Comparison of ENCODE assay signal across 22 cellular contexts in the genomic region with DNA sequence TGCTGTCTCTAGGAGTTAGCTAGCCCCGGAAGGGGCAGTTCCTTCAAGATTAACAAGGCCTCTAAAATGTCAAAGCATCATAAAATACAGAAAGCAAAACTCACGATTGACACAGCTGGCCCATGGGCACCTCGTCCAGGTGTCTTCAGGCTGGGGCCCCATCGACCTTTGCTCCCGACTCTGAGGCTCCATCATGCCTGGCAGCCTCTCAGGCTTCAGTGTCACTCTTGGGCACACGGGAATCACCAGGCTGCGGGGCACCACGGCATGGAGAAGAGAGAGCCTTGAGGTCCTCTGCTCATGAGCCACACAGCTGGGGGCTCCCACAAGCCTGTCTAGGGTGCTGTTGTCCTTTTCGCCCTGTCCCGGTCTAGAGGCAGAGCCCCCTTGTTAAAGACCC.
DNase-seq lines count a peak whose midpoint lies in the region; ATAC-seq, FAIRE-seq and TF ChIP-seq lines count a peak whose summit lies in the region.
"Had no signal": no experiment of that assay in that cellular context is flagged by ENCODE, and none has a peak within 500 bp of the region (broad histone marks: within the 10 kb centered on the region; RNA-seq: fewer than 3 reads in every experiment).

No MANE protein-coding gene starts in this region.

- H3K27ac ChIP-seq in K562 (ENCODE audit: extremely low read depth, low read depth, low read length) = no peak overlapping the region
- H3K27ac ChIP-seq: HL-60 had no signal

- H3K9me1 ChIP-seq in K562 (ENCODE audit: control insufficient read depth, insufficient read depth, low read length) = no peaks in the 10 kb centered on the region

- no peak overlapping the region for H3K9ac ChIP-seq in K562 (ENCODE audit: insufficient read depth in 1 of 2, low read depth in 2 of 2, low read length in 2 of 2)

- H4K20me1 ChIP-seq in K562 (replicated peaks; ENCODE audit: control insufficient read depth, insufficient read depth, low read length) = no peaks in the 10 kb centered on the region

- BruUV-seq in K562 (replicated peaks; lab: Mats Ljungman, UMichigan) = no TSS peak

- H3K4me3 ChIP-seq in K562 = no peak overlapping the region
- no peak overlapping the region for H3K4me3 ChIP-seq in mucosa of descending colon

- peaks cover 5 to 30% of the 10 kb centered on the region in 2 experiments; a peak in 4 of 5 replicates for H3K4me1 ChIP-seq in K562 (replicated peaks in 1 of 2; ENCODE audit: control insufficient read depth in 2 of 2, insufficient read depth in 2 of 2, low read length in 2 of 2)
- H3K4me1 ChIP-seq in mucosa of descending colon (ENCODE audit: low read depth) = no peaks in the 10 kb centered on the region
- H3K4me1 ChIP-seq: BE2C had no signal

- POLR2A ChIA-PET in K562 (lab: Yijun Ruan, JAX) = interaction anchor here (0.7 to 1.0 kb wide), 2 partner anchors 10 to 850 kb away, joined by 3 to 5 read pairs; no protein-coding TSS in a partner anchor

- H3K36me3 ChIP-seq in K562 (ENCODE audit: control insufficient read depth, insufficient read depth, low read length) (no peaks in the 10 kb centered on the region), mucosa of descending colon (ENCODE audit: low read depth) (no peaks in the 10 kb centered on the region)
- H3K36me3 ChIP-seq: BE2C had no signal

- TF ChIP-seq CTCF in K562 (IDR thresholded peaks at IDR 0.05 in 2 of 3, conservative IDR thresholded peaks at IDR 0.05 in 1 of 3; ENCODE audit: insufficient read depth in 2 of 3, low read depth in 1 of 3, low read length in 3 of 3) (no peak), mucosa of descending colon (IDR thresholded peaks at IDR 0.05) (no peak)

- in situ Hi-C loops in K562 (cut with MboI) = no loop called here

- no peak for FAIRE-seq in K562 (lab: Jason Lieb, UNC)
- FAIRE-seq: A204.1, D721Med had no signal

- H3K27me3 ChIP-seq in K562 (ENCODE audit: control insufficient read depth in 2 of 2, insufficient read depth in 2 of 2, low read length in 2 of 2) = no peaks in the 10 kb centered on the region
- H3K27me3 ChIP-seq: BE2C had no signal

- TF ChIP-seq RAD21 in K562 (CRISPR knock-in tag; conservative IDR thresholded peaks at IDR 0.05 in 1 of 2, IDR thresholded peaks at IDR 0.05 in 1 of 2) = no peak

- ATAC-seq in K562 (no peak), mucosa of descending colon (peak; percentile 74)
- ATAC-seq: HCT116 had no signal

- DNase-seq in DMS53 (lab: John Stamatoyannopoulos, UW) = peak; percentile 74
- no peak for DNase-seq in K562 (ENCODE audit: extremely low read depth in 1 of 4, low spot score in 3 of 4)
- peak in 1 of 3 donors; percentile 12 for DNase-seq in mucosa of descending colon
- no peak for DNase-seq in NCI-H2196 (lab: John Stamatoyannopoulos, UW; ENCODE audit: unreplicated experiment)
- no peak for DNase-seq in ureter (ENCODE audit: low spot score)
- no peak for DNase-seq in T1000 (lab: John Stamatoyannopoulos, UW)
- DNase-seq: ACHN; BE2C; C1 segment of cervical spinal cord; Caco-2; CD4-positive, CD25-positive, alpha-beta regulatory T cell; CD8-positive, alpha-beta memory T cell; DMS79 treated with DMSO at 0.1 percent for 48 hours; GF-D8; GOT3; H7; HFFc6; IMR-90 had no signal

- 0 out of 2 replicates have a peak overlapping the region, but pooled peaks have one; percentile 27 for H2AFZ ChIP-seq in K562 (ENCODE audit: low read depth, low read length)

- 40% methylated on average over 10 of the region's 10 CpGs for WGBS in K562 (ENCODE audit: insufficient coverage, low coverage, missing lambda C conversion rate)

- CTCF ChIA-PET in K562 (lab: Yijun Ruan, JAX; ENCODE audit: low intra/inter-chr PET ratio) = no interaction called here

- no peak for TF ChIP-seq EP300 in K562 (IDR thresholded peaks at IDR 0.05; ENCODE audit: low read length)

- intact Hi-C loops in K562 (cut with micrococcal nuclease) = no loop called here
- intact Hi-C loops in mucosa of descending colon (cut with DNase I, micrococcal nuclease) = no loop called here

- H3K79me2 ChIP-seq in K562 (ENCODE audit: control insufficient read depth, insufficient read depth, low read length) = no peaks in the 10 kb centered on the region

- no peak overlapping the region for H3K4me2 ChIP-seq in K562 (ENCODE audit: insufficient read depth, low read length)

- TF ChIP-seq POLR2A in K562 (conservative IDR thresholded peaks at IDR 0.05) = no peak

- H3K9me3 ChIP-seq in K562 (replicated peaks; ENCODE audit: control insufficient read depth, insufficient read depth, low read depth, low read length) (no peaks in the 10 kb centered on the region), mucosa of descending colon (no peaks in the 10 kb centered on the region)
- H3K9me3 ChIP-seq: BE2C, Caco-2 had no signal

TF ChIP-seq in K562, 482 proteins besides CTCF, POLR2A, EP300 and RAD21:
- TF ChIP-seq WHSC1 (IDR thresholded peaks at IDR 0.05; ENCODE audit: low read length) (no peak), STAG1 (CRISPR knock-in tag; IDR thresholded peaks at IDR 0.05; ENCODE audit: borderline replicate concordance) (no peak), RFX1 (IDR thresholded peaks at IDR 0.05) (no peak), TEAD2 (tag; IDR thresholded peaks at IDR 0.05) (no peak), ARID1B (IDR thresholded peaks at IDR 0.05) (no peak), ZNF133 (CRISPR knock-in tag; IDR thresholded peaks at IDR 0.05) (no peak), FOXP1 (CRISPR knock-in tag; IDR thresholded peaks at IDR 0.05) (no peak), BRF1 (IDR thresholded peaks at IDR 0.05; ENCODE audit: borderline replicate concordance, extremely low read depth, insufficient read length) (no peak), TRIM24 (IDR thresholded peaks at IDR 0.05) (no peak), FOXA3 (CRISPR knock-in tag; conservative IDR thresholded peaks at IDR 0.05 in 1 of 2, IDR thresholded peaks at IDR 0.05 in 1 of 2) (no peak), KAT7 (CRISPR knock-in tag; IDR thresholded peaks at IDR 0.05; ENCODE audit: borderline replicate concordance) (no peak), ZNF780A (CRISPR knock-in tag; IDR thresholded peaks at IDR 0.05) (no peak), RBM15 (IDR thresholded peaks at IDR 0.05; ENCODE audit: insufficient read depth, low read length) (no peak), TFAM (CRISPR knock-in tag; conservative IDR thresholded peaks at IDR 0.05) (no peak), ERF (CRISPR knock-in tag; IDR thresholded peaks at IDR 0.05) (no peak), GABPA (tag; conservative IDR thresholded peaks at IDR 0.05; ENCODE audit: low read depth) (no peak)
- TF ChIP-seq, protein P1, sequence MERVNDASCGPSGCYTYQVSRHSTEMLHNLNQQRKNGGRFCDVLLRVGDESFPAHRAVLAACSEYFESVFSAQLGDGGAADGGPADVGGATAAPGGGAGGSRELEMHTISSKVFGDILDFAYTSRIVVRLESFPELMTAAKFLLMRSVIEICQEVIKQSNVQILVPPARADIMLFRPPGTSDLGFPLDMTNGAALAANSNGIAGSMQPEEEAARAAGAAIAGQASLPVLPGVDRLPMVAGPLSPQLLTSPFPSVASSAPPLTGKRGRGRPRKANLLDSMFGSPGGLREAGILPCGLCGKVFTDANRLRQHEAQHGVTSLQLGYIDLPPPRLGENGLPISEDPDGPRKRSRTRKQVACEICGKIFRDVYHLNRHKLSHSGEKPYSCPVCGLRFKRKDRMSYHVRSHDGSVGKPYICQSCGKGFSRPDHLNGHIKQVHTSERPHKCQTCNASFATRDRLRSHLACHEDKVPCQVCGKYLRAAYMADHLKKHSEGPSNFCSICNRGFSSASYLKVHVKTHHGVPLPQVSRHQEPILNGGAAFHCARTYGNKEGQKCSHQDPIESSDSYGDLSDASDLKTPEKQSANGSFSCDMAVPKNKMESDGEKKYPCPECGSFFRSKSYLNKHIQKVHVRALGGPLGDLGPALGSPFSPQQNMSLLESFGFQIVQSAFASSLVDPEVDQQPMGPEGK (CRISPR knock-in tag; IDR thresholded peaks at IDR 0.05; ENCODE audit: borderline replicate concordance) = no peak
- TF ChIP-seq, protein P2, sequence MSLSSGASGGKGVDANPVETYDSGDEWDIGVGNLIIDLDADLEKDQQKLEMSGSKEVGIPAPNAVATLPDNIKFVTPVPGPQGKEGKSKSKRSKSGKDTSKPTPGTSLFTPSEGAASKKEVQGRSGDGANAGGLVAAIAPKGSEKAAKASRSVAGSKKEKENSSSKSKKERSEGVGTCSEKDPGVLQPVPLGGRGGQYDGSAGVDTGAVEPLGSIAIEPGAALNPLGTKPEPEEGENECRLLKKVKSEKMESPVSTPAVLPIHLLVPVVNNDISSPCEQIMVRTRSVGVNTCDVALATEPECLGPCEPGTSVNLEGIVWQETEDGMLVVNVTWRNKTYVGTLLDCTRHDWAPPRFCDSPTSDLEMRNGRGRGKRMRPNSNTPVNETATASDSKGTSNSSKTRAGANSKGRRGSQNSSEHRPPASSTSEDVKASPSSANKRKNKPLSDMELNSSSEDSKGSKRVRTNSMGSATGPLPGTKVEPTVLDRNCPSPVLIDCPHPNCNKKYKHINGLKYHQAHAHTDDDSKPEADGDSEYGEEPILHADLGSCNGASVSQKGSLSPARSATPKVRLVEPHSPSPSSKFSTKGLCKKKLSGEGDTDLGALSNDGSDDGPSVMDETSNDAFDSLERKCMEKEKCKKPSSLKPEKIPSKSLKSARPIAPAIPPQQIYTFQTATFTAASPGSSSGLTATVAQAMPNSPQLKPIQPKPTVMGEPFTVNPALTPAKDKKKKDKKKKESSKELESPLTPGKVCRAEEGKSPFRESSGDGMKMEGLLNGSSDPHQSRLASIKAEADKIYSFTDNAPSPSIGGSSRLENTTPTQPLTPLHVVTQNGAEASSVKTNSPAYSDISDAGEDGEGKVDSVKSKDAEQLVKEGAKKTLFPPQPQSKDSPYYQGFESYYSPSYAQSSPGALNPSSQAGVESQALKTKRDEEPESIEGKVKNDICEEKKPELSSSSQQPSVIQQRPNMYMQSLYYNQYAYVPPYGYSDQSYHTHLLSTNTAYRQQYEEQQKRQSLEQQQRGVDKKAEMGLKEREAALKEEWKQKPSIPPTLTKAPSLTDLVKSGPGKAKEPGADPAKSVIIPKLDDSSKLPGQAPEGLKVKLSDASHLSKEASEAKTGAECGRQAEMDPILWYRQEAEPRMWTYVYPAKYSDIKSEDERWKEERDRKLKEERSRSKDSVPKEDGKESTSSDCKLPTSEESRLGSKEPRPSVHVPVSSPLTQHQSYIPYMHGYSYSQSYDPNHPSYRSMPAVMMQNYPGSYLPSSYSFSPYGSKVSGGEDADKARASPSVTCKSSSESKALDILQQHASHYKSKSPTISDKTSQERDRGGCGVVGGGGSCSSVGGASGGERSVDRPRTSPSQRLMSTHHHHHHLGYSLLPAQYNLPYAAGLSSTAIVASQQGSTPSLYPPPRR (CRISPR knock-in tag; IDR thresholded peaks at IDR 0.05; ENCODE audit: borderline replicate concordance) = no peak
TF ChIP-seq in K562: peak in this region for 0.
